30 cellular contexts compared by ENCODE assay signal in the genomic region with DNA sequence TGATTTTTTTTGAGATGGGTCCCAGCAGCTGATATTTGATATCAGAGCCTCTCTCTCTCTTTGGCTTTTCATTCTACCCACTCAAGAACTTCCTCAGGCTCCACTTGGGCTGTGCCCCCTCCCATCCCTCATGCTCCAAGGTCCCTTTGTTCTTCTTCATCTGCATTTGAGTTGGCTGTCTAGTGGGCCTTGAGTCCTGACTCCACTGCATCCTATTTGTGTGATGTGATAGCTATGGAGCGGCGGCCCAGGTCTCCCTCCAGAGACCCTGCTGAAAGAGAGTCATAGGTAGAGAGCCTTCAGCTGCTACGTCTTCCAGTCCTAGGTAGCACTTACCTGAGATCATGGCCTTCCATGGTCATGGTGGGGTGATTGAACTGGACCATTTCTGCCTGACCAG.
"Had no signal": no experiment of that assay in that cellular context is flagged by ENCODE, and none has a peak within 500 bp of the region (broad histone marks: within the 10 kb centered on the region; RNA-seq: fewer than 3 reads in every experiment).

No MANE protein-coding gene starts in this region.

- H3K27me3 ChIP-seq: body of pancreas, esophagus squamous epithelium had no signal

- DNase-seq: activated B cell treated with CpG ODN at 0.5 μM for 24 hours; activated CD4-positive, alpha-beta T cell treated with anti-CD3 and anti-CD28 coated beads for 48 hours; activated CD4-positive, alpha-beta T cell treated with anti-CD3 and anti-CD28 coated beads, Interleukin-2, amount 50 U/mL, for 1 hour; activated CD4-positive, alpha-beta T cell treated with anti-CD3 and anti-CD28 coated beads, Interleukin-2, amount 50 U/mL, for 48 hours; activated CD8-positive, alpha-beta memory T cell treated with anti-CD3 and anti-CD28 coated beads for 24 hours; activated CD8-positive, alpha-beta T cell treated with anti-CD3 and anti-CD28 coated beads for 36 hours; activated gamma-delta T cell; activated naive CD4-positive, alpha-beta T cell; activated naive CD4-positive, alpha-beta T cell treated with anti-CD3 and anti-CD28 coated beads, Interleukin-2, amount 50 U/mL, for 16 hours; activated T-cell treated with anti-CD3 and anti-CD28 coated beads, Interleukin-2, amount 50 U/mL, for 72 hours; amniotic stem cell; anterior cingulate cortex; body of pancreas; caudate nucleus; cortex of kidney; dermis blood vessel endothelial cell; effector CD4-positive, alpha-beta T cell; effector memory CD8-positive, alpha-beta T cell; esophagus squamous epithelium; foreskin melanocyte; T-helper 1 cell; T-helper 17 cell; T1000; WERI-Rb-1 had no signal

- H3K36me3 Mint-ChIP-seq: activated naive CD8-positive, alpha-beta T cell had no signal

- H3K4me3 Mint-ChIP-seq: activated B cell treated with CpG ODN at 0.5 μM for 24 hours; activated CD8-positive, alpha-beta T cell treated with anti-CD3 and anti-CD28 coated beads for 36 hours; activated naive CD8-positive, alpha-beta T cell; activated T-cell treated with anti-CD3 and anti-CD28 coated beads, Interleukin-2, amount 50 U/mL, for 72 hours; effector memory CD8-positive, alpha-beta T cell; T-helper 17 cell; T-helper 2 cell treated with Interferon-gamma antibody and Interleukin-4, amounts not matched to agents 5 μg/mL and 100 μg/mL, for 36 hours had no signal

- H3K9me3 Mint-ChIP-seq: activated B cell treated with CpG ODN at 0.5 μM for 24 hours; activated CD8-positive, alpha-beta T cell treated with anti-CD3 and anti-CD28 coated beads for 36 hours; effector memory CD8-positive, alpha-beta T cell; T-helper 2 cell treated with Interferon-gamma antibody and Interleukin-4, amounts not matched to agents 5 μg/mL and 100 μg/mL, for 36 hours had no signal

- H3K4me1 Mint-ChIP-seq: activated B cell treated with CpG ODN at 0.5 μM for 24 hours, T-helper 17 cell had no signal

- FAIRE-seq: colon, endothelial cell of umbilical vein had no signal

- H3K4me1 ChIP-seq: body of pancreas, gastroesophageal sphincter had no signal

- H3K4me3 ChIP-seq: body of pancreas, esophagus squamous epithelium, gastroesophageal sphincter had no signal

- H3K9me3 ChIP-seq: body of pancreas, esophagus squamous epithelium, gastroesophageal sphincter had no signal

- H3K27ac ChIP-seq: body of pancreas, epithelial cell of prostate, esophagus squamous epithelium, gastroesophageal sphincter, WERI-Rb-1 had no signal

- H3K27ac Mint-ChIP-seq: activated B cell treated with CpG ODN at 0.5 μM for 24 hours; activated CD8-positive, alpha-beta T cell treated with anti-CD3 and anti-CD28 coated beads for 36 hours; activated naive CD8-positive, alpha-beta T cell; activated T-cell treated with anti-CD3 and anti-CD28 coated beads, Interleukin-2, amount 50 U/mL, for 72 hours; effector memory CD8-positive, alpha-beta T cell; T-helper 17 cell; T-helper 2 cell treated with Interferon-gamma antibody and Interleukin-4, amounts not matched to agents 5 μg/mL and 100 μg/mL, for 36 hours had no signal

- H3K36me3 ChIP-seq: esophagus squamous epithelium, gastroesophageal sphincter, WERI-Rb-1 had no signal
